12 cellular contexts compared by ENCODE assay signal in genomic region chr10:71980181-71981023, GRCh38. TPM values are rescaled to one million over a fixed set of nuclear protein-coding genes. Genes with fewer than 3 reads are reported as not detected.
A peak's percentile ranks its signal among the peaks of the same experiment; 100 is the strongest.
DNase-seq lines count a peak whose midpoint lies in the region; ATAC-seq and TF ChIP-seq lines count a peak whose summit lies in the region.
"Had no signal": no experiment of that assay in that cellular context is flagged by ENCODE, and none has a peak within 500 bp of the region (broad histone marks: within the 10 kb centered on the region; RNA-seq: fewer than 3 reads in every experiment).

No MANE protein-coding gene starts in this region.

- no peaks in the 10 kb centered on the region for H3K9me3 ChIP-seq in muscle layer of colon (ENCODE audit: low read length)
- H3K9me3 ChIP-seq in thoracic aorta, result no peaks in the 10 kb centered on the region

- no peak for ATAC-seq in thoracic aorta (ENCODE audit: insufficient number of reproducible peaks, low FRiP score, low read depth)
- no peak for ATAC-seq in HG02840 (IDR thresholded peaks at IDR 0.05; ENCODE audit: low FRiP score, unreplicated experiment)
- no peak for ATAC-seq in HG03520 (IDR thresholded peaks at IDR 0.05; ENCODE audit: unreplicated experiment)

- TF ChIP-seq CTCF in thoracic aorta (IDR thresholded peaks at IDR 0.05), result no peak

- H3K4me1 ChIP-seq in muscle layer of colon (ENCODE audit: insufficient read depth, low read length) (peaks cover 96% of the 10 kb centered on the region), thoracic aorta (ENCODE audit: control insufficient read depth in 1 of 2, low read depth in 2 of 2) (peaks cover 54 to 100% of the 10 kb centered on the region in 2 donors)

- peak overlapping the region; percentile 60 for H3K9ac ChIP-seq in muscle layer of colon (ENCODE audit: low read length)

- H3K36me3 ChIP-seq in muscle layer of colon (ENCODE audit: insufficient read depth, low read length) (no peaks in the 10 kb centered on the region), thoracic aorta (no peaks in the 10 kb centered on the region)

- H3K4me3 ChIP-seq in muscle layer of colon (ENCODE audit: low read depth in 1 of 2, low read length in 2 of 2), result peak overlapping the region in 1 of 2 donors; percentile 26
- no peak overlapping the region for H3K4me3 ChIP-seq in thoracic aorta

- H3K27ac ChIP-seq in cingulate gyrus (ENCODE audit: low read depth, low read length) (peak overlapping the region; percentile 97), muscle layer of colon (ENCODE audit: low read depth, low read length) (peak overlapping the region; percentile 74), thoracic aorta (peak overlapping the region; percentile 78 to 84)

- DNase-seq in NCI-H226 (peak; percentile 45), thoracic aorta (ENCODE audit: low spot score) (no peak), DMS 273 (lab: John Stamatoyannopoulos, UW; ENCODE audit: unreplicated experiment) (no peak), NCI-H1930 (lab: John Stamatoyannopoulos, UW) (no peak)
- DNase-seq: activated CD4-positive, alpha-beta T cell treated with anti-CD3 and anti-CD28 coated beads for 48 hours; activated gamma-delta T cell; effector CD4-positive, alpha-beta T cell; NCI-H2171 treated with DMSO at 0.1 percent for 48 hours had no signal

- H3K27me3 ChIP-seq in muscle layer of colon (ENCODE audit: control insufficient read depth in 1 of 2, insufficient read depth in 2 of 2, low read length in 2 of 2), result no peaks in the 10 kb centered on the region
- no peaks in the 10 kb centered on the region for H3K27me3 ChIP-seq in thoracic aorta (replicated peaks; ENCODE audit: insufficient read depth)

RNA-seq across cellular contexts. Expression of gene CHST3, which starts 16.2 kb away (rescaled TPM):
- total RNA-seq in thoracic aorta, result 10 to 100 TPM; 54.4 to 80.6 TPM
